14 cellular contexts compared by ENCODE assay signal in the genomic region with DNA sequence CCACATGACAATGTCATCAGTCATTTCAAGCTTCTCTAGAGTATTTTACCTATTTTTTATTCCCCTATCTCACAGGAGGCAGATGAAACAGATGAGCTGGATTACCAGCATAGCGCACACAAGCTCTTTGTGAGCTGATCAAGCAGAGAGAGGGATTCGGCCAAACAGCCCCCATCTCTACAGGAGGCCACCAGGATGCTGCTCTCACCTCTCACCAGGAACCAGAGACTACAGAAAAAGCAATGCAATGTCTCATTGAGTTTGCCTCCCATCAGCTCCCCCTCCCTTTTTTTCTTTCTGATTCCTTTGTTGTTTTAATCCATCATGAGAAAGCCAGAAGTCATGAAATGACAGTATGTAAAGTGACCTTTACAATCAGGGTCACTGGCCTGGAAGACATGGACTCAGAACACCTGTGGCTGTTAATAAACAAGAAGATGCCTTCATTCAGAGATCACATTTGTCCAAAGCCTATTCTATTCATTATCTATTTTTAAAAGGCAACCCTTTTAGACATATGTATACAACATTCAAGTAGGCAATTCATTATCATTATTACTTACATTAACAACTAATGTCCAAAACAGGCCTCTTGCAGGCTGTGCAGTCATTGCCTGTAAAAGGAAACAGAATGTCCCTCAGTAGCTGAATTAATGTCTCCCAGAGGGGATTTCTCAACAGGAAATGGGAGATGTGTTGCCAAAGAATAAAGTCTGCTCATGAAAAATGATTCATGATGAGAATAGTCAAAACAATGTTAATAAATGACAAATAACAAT.
A peak's percentile ranks its signal among the peaks of the same experiment; 100 is the strongest.
DNase-seq lines count a peak whose midpoint lies in the region; ATAC-seq and TF ChIP-seq lines count a peak whose summit lies in the region.
"Had no signal": no experiment of that assay in that cellular context is flagged by ENCODE, and none has a peak within 500 bp of the region (broad histone marks: within the 10 kb centered on the region; RNA-seq: fewer than 3 reads in every experiment).

No MANE protein-coding gene starts in this region.

- TF ChIP-seq EP300 in gastroesophageal sphincter (IDR thresholded peaks at IDR 0.05) = no peak

- no peak for TF ChIP-seq CTCF in gastroesophageal sphincter (IDR thresholded peaks at IDR 0.05)
- no peak for TF ChIP-seq CTCF in left lung (IDR thresholded peaks at IDR 0.05)

- WGBS in gastroesophageal sphincter (ENCODE audit: low coverage in 1 of 2), 2 donors = 82 to 88% methylated on average over 2 of the region's 2 CpGs

- peak; percentile 37 for DNase-seq in DMS153 (lab: John Stamatoyannopoulos, UW)
- no peak for DNase-seq in DMS153 treated with DMSO at 0.1 percent for 48 hours (lab: John Stamatoyannopoulos, UW; ENCODE audit: unreplicated experiment)
- peak; percentile 88 for DNase-seq in amniotic epithelial cell (ENCODE audit: low read depth)
- DNase-seq in skeletal muscle cell (ENCODE audit: low read depth) = peak; percentile 90
- no peak for DNase-seq in left lung
- DNase-seq: activated gamma-delta T cell, GDM1, H7, sigmoid colon had no signal

- H3K27ac ChIP-seq in gastroesophageal sphincter (no peak overlapping the region), left lung (no peak overlapping the region)
- H3K27ac ChIP-seq: 22Rv1, sigmoid colon had no signal

- peak; percentile 22 for ATAC-seq in gastroesophageal sphincter
- no peak for ATAC-seq in left lung
- ATAC-seq in activated CD4-positive, CD25-positive, alpha-beta regulatory T cell treated with anti-CD3 and anti-CD28 coated beads, Interleukin-2, amount 50 U/mL, for 24 hours = no peak
- no peak for ATAC-seq in GM21528 (IDR thresholded peaks at IDR 0.05; ENCODE audit: low FRiP score, unreplicated experiment)

- no peaks in the 10 kb centered on the region for H3K27me3 ChIP-seq in gastroesophageal sphincter
- H3K27me3 ChIP-seq in left lung = no peaks in the 10 kb centered on the region
- H3K27me3 ChIP-seq: sigmoid colon had no signal

- H3K4me1 ChIP-seq in gastroesophageal sphincter (no peaks in the 10 kb centered on the region), left lung (no peaks in the 10 kb centered on the region)
- H3K4me1 ChIP-seq: sigmoid colon had no signal

- H3K4me3 ChIP-seq in gastroesophageal sphincter (no peak overlapping the region), skeletal muscle cell (ENCODE audit: low read depth, low read length) (no peak overlapping the region), left lung (no peak overlapping the region)
- H3K4me3 ChIP-seq: lung, sigmoid colon had no signal

- no peaks in the 10 kb centered on the region for H3K9me3 ChIP-seq in gastroesophageal sphincter
- H3K9me3 ChIP-seq in left lung = no peaks in the 10 kb centered on the region
- H3K9me3 ChIP-seq: sigmoid colon had no signal

- H3K36me3 ChIP-seq in gastroesophageal sphincter (no peaks in the 10 kb centered on the region), left lung (no peaks in the 10 kb centered on the region)
- H3K36me3 ChIP-seq: sigmoid colon had no signal

- no peak for TF ChIP-seq POLR2A in gastroesophageal sphincter (IDR thresholded peaks at IDR 0.05)

- intact Hi-C loops in left lung (cut with DNase I) = no loop called here

Comparison
In these comparisons a context has a peak if more than half of its experiments do, and no peak if none do; other contexts are left out.
1. DNase-seq: peak in DMS153 (single experiment), amniotic epithelial cell (single experiment) and skeletal muscle cell (single experiment); none in DMS153 treated with DMSO at 0.1 percent for 48 hours (single experiment) and left lung (0 of 2).